Comparison of ENCODE assay signal across 2 cellular contexts in the genomic region with DNA sequence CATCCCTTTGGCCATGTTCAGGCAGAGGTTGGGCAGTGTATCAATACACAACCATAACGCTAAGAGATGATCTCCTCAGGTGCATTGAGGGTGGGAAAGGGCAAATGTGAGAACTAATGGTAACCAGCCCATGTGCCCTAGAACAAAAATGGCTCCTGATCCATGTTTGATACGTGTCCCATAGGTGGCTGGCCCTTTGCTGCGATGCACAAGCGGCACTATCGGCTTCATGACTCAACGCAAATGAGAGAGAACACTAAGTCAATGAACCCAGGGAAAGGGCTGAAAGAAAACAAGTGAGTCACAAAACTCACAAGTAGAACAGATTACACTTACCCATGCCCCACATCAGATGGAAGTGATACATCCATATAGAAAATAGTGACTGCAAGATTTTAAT.
TF ChIP-seq lines count a peak whose summit lies in the region.

No MANE protein-coding gene starts in this region.

TF ChIP-seq in A549, 52 proteins besides CTCF, POLR2A, EP300 and RAD21 (continued from another document):
- TF ChIP-seq, protein P1, sequence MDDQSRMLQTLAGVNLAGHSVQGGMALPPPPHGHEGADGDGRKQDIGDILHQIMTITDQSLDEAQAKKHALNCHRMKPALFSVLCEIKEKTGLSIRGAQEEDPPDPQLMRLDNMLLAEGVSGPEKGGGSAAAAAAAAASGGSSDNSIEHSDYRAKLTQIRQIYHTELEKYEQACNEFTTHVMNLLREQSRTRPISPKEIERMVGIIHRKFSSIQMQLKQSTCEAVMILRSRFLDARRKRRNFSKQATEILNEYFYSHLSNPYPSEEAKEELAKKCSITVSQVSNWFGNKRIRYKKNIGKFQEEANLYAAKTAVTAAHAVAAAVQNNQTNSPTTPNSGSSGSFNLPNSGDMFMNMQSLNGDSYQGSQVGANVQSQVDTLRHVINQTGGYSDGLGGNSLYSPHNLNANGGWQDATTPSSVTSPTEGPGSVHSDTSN (IDR thresholded peaks at IDR 0.05): peak; percentile 49; the same call in 1 of the 2 replicates
- TF ChIP-seq USF2 (IDR thresholded peaks at IDR 0.05): no peak
- peak; percentile 80; the same call in 1 of the 2 replicates for TF ChIP-seq MYC (IDR thresholded peaks at IDR 0.05; ENCODE audit: borderline replicate concordance, low read length)
- no peak for TF ChIP-seq KDM1A (IDR thresholded peaks at IDR 0.05; ENCODE audit: low read depth)
- TF ChIP-seq, protein P2, sequence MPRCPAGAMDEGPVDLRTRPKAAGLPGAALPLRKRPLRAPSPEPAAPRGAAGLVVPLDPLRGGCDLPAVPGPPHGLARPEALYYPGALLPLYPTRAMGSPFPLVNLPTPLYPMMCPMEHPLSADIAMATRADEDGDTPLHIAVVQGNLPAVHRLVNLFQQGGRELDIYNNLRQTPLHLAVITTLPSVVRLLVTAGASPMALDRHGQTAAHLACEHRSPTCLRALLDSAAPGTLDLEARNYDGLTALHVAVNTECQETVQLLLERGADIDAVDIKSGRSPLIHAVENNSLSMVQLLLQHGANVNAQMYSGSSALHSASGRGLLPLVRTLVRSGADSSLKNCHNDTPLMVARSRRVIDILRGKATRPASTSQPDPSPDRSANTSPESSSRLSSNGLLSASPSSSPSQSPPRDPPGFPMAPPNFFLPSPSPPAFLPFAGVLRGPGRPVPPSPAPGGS (IDR thresholded peaks at IDR 0.05): no peak
- TF ChIP-seq CBX8 (IDR thresholded peaks at IDR 0.05): no peak
- peak; percentile 75 for TF ChIP-seq HEYL (CRISPR knock-in tag; IDR thresholded peaks at IDR 0.05)
- no peak for TF ChIP-seq FOSB (CRISPR knock-in tag; IDR thresholded peaks at IDR 0.05)
- peak; percentile 48 for TF ChIP-seq MAFK (IDR thresholded peaks at IDR 0.05; ENCODE audit: partially characterized antibody)
- TF ChIP-seq BHLHE40 (IDR thresholded peaks at IDR 0.05; ENCODE audit: low read depth, low read length): no peak
- peak; percentile 89 for TF ChIP-seq ZSCAN20 (CRISPR knock-in tag; IDR thresholded peaks at IDR 0.05)
- TF ChIP-seq ZC3H11A (IDR thresholded peaks at IDR 0.05): no peak
- peak; percentile 88 for TF ChIP-seq FOSL2 (IDR thresholded peaks at IDR 0.05)
- TF ChIP-seq FOSL2 (CRISPR knock-in tag; IDR thresholded peaks at IDR 0.05): peak; percentile 94
- TF ChIP-seq ATOH8 (CRISPR knock-in tag; IDR thresholded peaks at IDR 0.05; ENCODE audit: low read depth): peak; percentile 96
- TF ChIP-seq FOXS1 (CRISPR knock-in tag; IDR thresholded peaks at IDR 0.05): peak; percentile 92
- TF ChIP-seq CEBPB (IDR thresholded peaks at IDR 0.05): peak in 1 of 2 experiments; percentile 62; a peak in 1 of 4 replicates
- peak; percentile 88 for TF ChIP-seq MAX (IDR thresholded peaks at IDR 0.05)
- peak; percentile 94 for TF ChIP-seq HOXB13 (CRISPR knock-in tag; IDR thresholded peaks at IDR 0.05; ENCODE audit: low read depth)
- TF ChIP-seq GATA3 (IDR thresholded peaks at IDR 0.05; ENCODE audit: borderline replicate concordance): peak; percentile 90

TF ChIP-seq in GM23338, 12 proteins besides CTCF, POLR2A, EP300 and RAD21 (continued from another document):
- TF ChIP-seq ZNF462 (CRISPR knock-in tag; IDR thresholded peaks at IDR 0.05) (no peak), ETS1 (IDR thresholded peaks at IDR 0.05) (no peak)
